22 cellular contexts compared by ENCODE assay signal in genomic region chr15:56972426-56972825, GRCh38. TPM values are rescaled to one million over a fixed set of nuclear protein-coding genes. Genes with fewer than 3 reads are reported as not detected.
DNase-seq lines count a peak whose midpoint lies in the region; ATAC-seq, FAIRE-seq and TF ChIP-seq lines count a peak whose summit lies in the region.
"Had no signal": no experiment of that assay in that cellular context is flagged by ENCODE, and none has a peak within 500 bp of the region (broad histone marks: within the 10 kb centered on the region; RNA-seq: fewer than 3 reads in every experiment).

No MANE protein-coding gene starts in this region.

- no peak for DNase-seq in A673 (ENCODE audit: low spot score)
- DNase-seq in Jurkat, Clone E6-1 (ENCODE audit: low read depth, low spot score) = peak; percentile 77
- no peak for DNase-seq in activated naive CD8-positive, alpha-beta T cell treated with anti-CD3 and anti-CD28 coated beads for 36 hours
- DNase-seq in memory B cell (ENCODE audit: low spot score in 2 of 2) = no peak
- no peak for DNase-seq in NCI-H1417 treated with DMSO at 0.1 percent for 48 hours (lab: John Stamatoyannopoulos, UW)
- no peak for DNase-seq in AG08396 (ENCODE audit: low spot score)
- DNase-seq in small intestine = no peak
- no peak for DNase-seq in Ammon's horn (ENCODE audit: low spot score)
- DNase-seq: ACHN; IMR-90; MM.1S; NCI-H1092 treated with DMSO at 0.1 percent for 48 hours; NCI-H1694; NCI-H2081 treated with DMSO at 0.1 percent for 48 hours; NCI-H446 treated with DMSO at 0.1 percent for 48 hours; NCI-H69; NK-92 treated with Interleukin-12 subunit alpha and Interleukin-12 subunit beta, amount 100 ng/mL, for 24 hours; Right ventricle myocardium superior had no signal

- H3K27ac Mint-ChIP-seq in activated naive CD8-positive, alpha-beta T cell treated with anti-CD3 and anti-CD28 coated beads for 36 hours = peak overlapping the region; percentile 59
- peak overlapping the region; percentile 18 for H3K27ac Mint-ChIP-seq in memory B cell
- H3K27ac Mint-ChIP-seq: B cell had no signal

- H3K27me3 ChIP-seq in A673 (replicated peaks; ENCODE audit: insufficient read depth, low read depth, low read length, poor library complexity) (no peaks in the 10 kb centered on the region), small intestine (ENCODE audit: control insufficient read depth in 2 of 2, insufficient read depth in 2 of 2, low read length in 2 of 2) (no peaks in the 10 kb centered on the region)

- no peaks in the 10 kb centered on the region for H3K27me3 Mint-ChIP-seq in activated naive CD8-positive, alpha-beta T cell treated with anti-CD3 and anti-CD28 coated beads for 36 hours
- H3K27me3 Mint-ChIP-seq in memory B cell = no peaks in the 10 kb centered on the region
- H3K27me3 Mint-ChIP-seq: B cell had no signal

- TF ChIP-seq CTCF in A673 (conservative IDR thresholded peaks at IDR 0.05; ENCODE audit: low read depth, low read length) = no peak

- H3K4me1 ChIP-seq in A673 (ENCODE audit: insufficient read depth, low read length, poor library complexity, severe bottlenecking) (peaks cover 43% of the 10 kb centered on the region), small intestine (ENCODE audit: control insufficient read depth in 2 of 2, insufficient read depth in 1 of 2, low read depth in 1 of 2, low read length in 1 of 2) (peaks cover 3 to 15% of the 10 kb centered on the region in 2 donors)

- H3K36me3 Mint-ChIP-seq in activated naive CD8-positive, alpha-beta T cell treated with anti-CD3 and anti-CD28 coated beads for 36 hours = peaks cover 15% of the 10 kb centered on the region
- peaks cover 9% of the 10 kb centered on the region for H3K36me3 Mint-ChIP-seq in memory B cell

- H3K9me3 Mint-ChIP-seq in activated naive CD8-positive, alpha-beta T cell treated with anti-CD3 and anti-CD28 coated beads for 36 hours = peaks cover 4% of the 10 kb centered on the region
- peaks cover 1% of the 10 kb centered on the region for H3K9me3 Mint-ChIP-seq in memory B cell

- POLR2A ChIA-PET in A673 (lab: Charles Lee; ENCODE audit: low non-redundant PET) = no interaction called here

- WGBS in small intestine, 3 donors = 15 to 56% (median 53%) methylated on average over 1 of the region's 1 CpG

- H3K9me3 ChIP-seq in A673 (ENCODE audit: low read depth, low read length, poor library complexity, severe bottlenecking) (no peaks in the 10 kb centered on the region), small intestine (ENCODE audit: control insufficient read depth, low read depth) (no peaks in the 10 kb centered on the region)
- H3K9me3 ChIP-seq: HAP-1 had no signal

- intact Hi-C loops in A673 (cut with micrococcal nuclease; ENCODE audit: unreplicated experiment) = no loop called here

- peaks cover 55% of the 10 kb centered on the region for H3K4me1 Mint-ChIP-seq in activated naive CD8-positive, alpha-beta T cell treated with anti-CD3 and anti-CD28 coated beads for 36 hours
- H3K4me1 Mint-ChIP-seq in memory B cell = peaks cover 29% of the 10 kb centered on the region

- CTCF ChIA-PET in A673 (lab: Charles Lee) = no interaction called here

- no peak overlapping the region for H3K4me3 ChIP-seq in A673 (ENCODE audit: low read depth, low read length, poor library complexity, severe bottlenecking)
- no peak overlapping the region for H3K4me3 ChIP-seq in Jurkat, Clone E6-1 (ENCODE audit: low read length)
- H3K4me3 ChIP-seq in small intestine (ENCODE audit: low read depth in 1 of 2, low read length in 2 of 2) = no peak overlapping the region
- H3K4me3 ChIP-seq: HAP-1 had no signal

- no peak for FAIRE-seq in small intestine (lab: Jason Lieb, UNC)
- FAIRE-seq: G401.6, HTR-8/SVneo had no signal

- H3K36me3 ChIP-seq in A673 (ENCODE audit: insufficient read depth, low read length, poor library complexity, severe bottlenecking) (no peaks in the 10 kb centered on the region), small intestine (ENCODE audit: control insufficient read depth in 2 of 2, insufficient read depth in 2 of 2, low read length in 2 of 2) (no peaks in the 10 kb centered on the region)
- H3K36me3 ChIP-seq: HAP-1 had no signal

- BruUV-seq in A673 (replicated peaks; lab: Mats Ljungman, UMichigan) = no TSS peak

- no peak for ATAC-seq in memory B cell (ENCODE audit: low read depth)

- H3K27ac ChIP-seq in A673 (ENCODE audit: low read depth, low read length, poor library complexity, severe bottlenecking) (peak overlapping the region; percentile 35), small intestine (ENCODE audit: low read depth in 1 of 2, low read length in 1 of 2) (no peak overlapping the region)

- H3K4me3 Mint-ChIP-seq in activated naive CD8-positive, alpha-beta T cell treated with anti-CD3 and anti-CD28 coated beads for 36 hours = no peak overlapping the region
- H3K4me3 Mint-ChIP-seq in memory B cell = no peak overlapping the region
- H3K4me3 Mint-ChIP-seq: B cell had no signal

RNA-seq across cellular contexts. Expression of gene TCF12, which starts 54.0 kb away (rescaled TPM):
- total RNA-seq in A673 (2021) = 331 and 351 TPM in 2 replicates
- 98.4 TPM for polyA plus RNA-seq in Jurkat, Clone E6-1 (2012; ENCODE audit: insufficient read depth, insufficient read length)
- 10 to 100 TPM; 55.8 to 59.4 TPM for total RNA-seq in activated naive CD8-positive, alpha-beta T cell treated with anti-CD3 and anti-CD28 coated beads for 36 hours
- 10 to 100 TPM; 15.4 to 20.9 (median 16.1) TPM for polyA plus RNA-seq in small intestine
